Comparison of ENCODE assay signal across 9 cellular contexts in genomic region chr5:96657068-96657467, GRCh38. TPM values are rescaled to one million over a fixed set of nuclear protein-coding genes. Genes with fewer than 3 reads are reported as not detected.
A peak's percentile ranks its signal among the peaks of the same experiment; 100 is the strongest.
DNase-seq lines count a peak whose midpoint lies in the region; ATAC-seq and TF ChIP-seq lines count a peak whose summit lies in the region.
"Had no signal": no experiment of that assay in that cellular context is flagged by ENCODE, and none has a peak within 500 bp of the region (broad histone marks: within the 10 kb centered on the region; RNA-seq: fewer than 3 reads in every experiment).

No MANE protein-coding gene starts in this region.

- peaks cover 16 to 81% (median 32%) of the 10 kb centered on the region in 3 donors for H3K4me1 ChIP-seq in esophagus squamous epithelium

- 16 to 25% methylated on average over 3 of the region's 3 CpGs for WGBS in esophagus squamous epithelium, 2 donors

- intact Hi-C loops in activated B cell treated with CpG ODN at 0.5 μM for 24 hours (cut with micrococcal nuclease) (no loop called here), esophagus squamous epithelium (cut with DNase I) (no loop called here)

- H3K27me3 ChIP-seq in esophagus squamous epithelium = no peaks in the 10 kb centered on the region

- H3K4me1 Mint-ChIP-seq in activated B cell treated with CpG ODN at 0.5 μM for 24 hours = peaks cover 27% of the 10 kb centered on the region
- peaks cover 30% of the 10 kb centered on the region for H3K4me1 Mint-ChIP-seq in stimulated activated memory B cell treated with anti-CD40 and anti-IgM and Interleukin-4, amounts not matched to agents 10 μg/mL and 1 μg/mL and 100 μg/mL, for 72 hours
- peaks cover 6% of the 10 kb centered on the region for H3K4me1 Mint-ChIP-seq in glutamatergic neuron (ENCODE audit: low read depth, unreplicated experiment)

- TF ChIP-seq CTCF in activated B cell treated with CpG ODN at 0.5 μM for 24 hours (IDR thresholded peaks at IDR 0.05) (no peak), esophagus squamous epithelium (IDR thresholded peaks at IDR 0.05) (no peak), glutamatergic neuron (IDR thresholded peaks at IDR 0.05; ENCODE audit: partially characterized antibody, unreplicated experiment) (no peak)

- POLR2A ChIA-PET in activated B cell treated with CpG ODN at 0.5 μM for 24 hours (lab: Charles Lee) = no interaction called here

- peaks cover 15% of the 10 kb centered on the region for H3K27me3 Mint-ChIP-seq in activated B cell treated with CpG ODN at 0.5 μM for 24 hours
- peaks cover 21% of the 10 kb centered on the region for H3K27me3 Mint-ChIP-seq in stimulated activated memory B cell treated with anti-CD40 and anti-IgM and Interleukin-4, amounts not matched to agents 10 μg/mL and 1 μg/mL and 100 μg/mL, for 72 hours
- H3K27me3 Mint-ChIP-seq in glutamatergic neuron (ENCODE audit: unreplicated experiment) = peaks cover 7% of the 10 kb centered on the region

- H3K4me3 ChIP-seq in esophagus squamous epithelium = no peak overlapping the region
- H3K4me3 ChIP-seq: SK-N-MC had no signal

- peak; percentile 98 for DNase-seq in ELR (ENCODE audit: low read depth)
- peak; percentile 33 for DNase-seq in HK-2 (ENCODE audit: unreplicated experiment)
- no peak for DNase-seq in activated B cell treated with CpG ODN at 0.5 μM for 24 hours
- DNase-seq in esophagus squamous epithelium (lab: John Stamatoyannopoulos, UW) = no peak
- no peak for DNase-seq in DMS153 (lab: John Stamatoyannopoulos, UW)
- no peak for DNase-seq in glutamatergic neuron

- peak overlapping the region; percentile 28 for H3K4me3 Mint-ChIP-seq in activated B cell treated with CpG ODN at 0.5 μM for 24 hours
- no peak overlapping the region for H3K4me3 Mint-ChIP-seq in stimulated activated memory B cell treated with anti-CD40 and anti-IgM and Interleukin-4, amounts not matched to agents 10 μg/mL and 1 μg/mL and 100 μg/mL, for 72 hours
- H3K4me3 Mint-ChIP-seq in glutamatergic neuron (ENCODE audit: unreplicated experiment) = no peak overlapping the region

- no peaks in the 10 kb centered on the region for H3K9me3 ChIP-seq in esophagus squamous epithelium

- H3K36me3 Mint-ChIP-seq in activated B cell treated with CpG ODN at 0.5 μM for 24 hours (ENCODE audit: low read depth) (peaks cover 7% of the 10 kb centered on the region), glutamatergic neuron (ENCODE audit: unreplicated experiment) (no peaks in the 10 kb centered on the region)
- H3K36me3 Mint-ChIP-seq in stimulated activated memory B cell treated with anti-CD40 and anti-IgM and Interleukin-4, amounts not matched to agents 10 μg/mL and 1 μg/mL and 100 μg/mL, for 72 hours = no peaks in the 10 kb centered on the region

- H3K27ac Mint-ChIP-seq in activated B cell treated with CpG ODN at 0.5 μM for 24 hours (peak overlapping the region; percentile 46), glutamatergic neuron (ENCODE audit: unreplicated experiment) (no peak overlapping the region)
- no peak overlapping the region for H3K27ac Mint-ChIP-seq in stimulated activated memory B cell treated with anti-CD40 and anti-IgM and Interleukin-4, amounts not matched to agents 10 μg/mL and 1 μg/mL and 100 μg/mL, for 72 hours

- H3K9me3 Mint-ChIP-seq in activated B cell treated with CpG ODN at 0.5 μM for 24 hours = no peaks in the 10 kb centered on the region
- H3K9me3 Mint-ChIP-seq in stimulated activated memory B cell treated with anti-CD40 and anti-IgM and Interleukin-4, amounts not matched to agents 10 μg/mL and 1 μg/mL and 100 μg/mL, for 72 hours = no peaks in the 10 kb centered on the region
- no peaks in the 10 kb centered on the region for H3K9me3 Mint-ChIP-seq in glutamatergic neuron (ENCODE audit: unreplicated experiment)

- TF ChIP-seq POLR2A in esophagus squamous epithelium (IDR thresholded peaks at IDR 0.05) = no peak

- peak; percentile 62 for ATAC-seq in GM21515 (IDR thresholded peaks at IDR 0.05; ENCODE audit: unreplicated experiment)
- no peak for ATAC-seq in activated B cell treated with CpG ODN at 0.5 μM for 24 hours (ENCODE audit: low read depth)
- ATAC-seq in stimulated activated memory B cell treated with anti-CD40 and anti-IgM and Interleukin-4, amounts not matched to agents 10 μg/mL and 1 μg/mL and 100 μg/mL, for 72 hours = peak; percentile 28

- H3K36me3 ChIP-seq in esophagus squamous epithelium = no peaks in the 10 kb centered on the region

- CTCF ChIA-PET in activated B cell treated with CpG ODN at 0.5 μM for 24 hours (lab: Charles Lee) = no interaction called here

- H3K27ac ChIP-seq in esophagus squamous epithelium = peak overlapping the region; percentile 33 to 85 (median 75)
- H3K27ac ChIP-seq: SK-N-MC had no signal

RNA-seq across cellular contexts. Expression of gene CAST, which starts 5.1 kb away (rescaled TPM):
- total RNA-seq in activated B cell treated with CpG ODN at 0.5 μM for 24 hours = 199 and 211 TPM in 2 replicates
- 100 to 1,000 TPM; 324 to 489 (median 375) TPM for total RNA-seq in esophagus squamous epithelium
- 19.4 TPM for total RNA-seq in glutamatergic neuron (ENCODE audit: unreplicated experiment)

Comparison
In these comparisons a context has a peak if more than half of its experiments do, and no peak if none do; other contexts are left out.
1. DNase-seq: peak in ELR (single experiment) and HK-2 (single experiment); none in activated B cell treated with CpG ODN at 0.5 μM for 24 hours (single experiment), esophagus squamous epithelium (single experiment), DMS153 (single experiment) and glutamatergic neuron (single experiment).